Comparison of ENCODE assay signal across 21 cellular contexts in the genomic region with DNA sequence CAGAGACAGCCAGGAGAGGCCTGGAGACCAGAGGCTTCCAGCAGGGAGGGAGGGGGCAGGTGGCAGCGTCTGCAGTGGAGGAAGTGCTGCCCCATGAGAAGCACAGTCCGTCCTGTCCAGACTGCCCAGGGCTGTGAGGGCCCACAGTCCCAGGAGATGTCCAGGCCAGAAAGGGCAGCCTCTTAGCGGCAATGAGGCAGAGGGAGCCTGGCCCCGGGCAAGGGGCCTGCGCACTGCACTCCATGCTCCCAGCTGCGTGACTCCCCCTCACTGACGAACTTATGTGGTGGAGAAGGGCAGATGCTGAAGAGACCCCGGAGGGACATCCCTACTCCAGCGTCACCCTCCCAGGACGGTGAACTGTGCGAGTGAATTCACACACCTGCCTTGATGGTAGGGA.
"Had no signal": no experiment of that assay in that cellular context is flagged by ENCODE, and none has a peak within 500 bp of the region (broad histone marks: within the 10 kb centered on the region; RNA-seq: fewer than 3 reads in every experiment).

No MANE protein-coding gene starts in this region.

- H3K27me3 ChIP-seq: brain microvascular endothelial cell had no signal

- H3K27ac ChIP-seq: brain microvascular endothelial cell, cardiac muscle cell, SJCRH30 had no signal

- H3K4me2 ChIP-seq: SK-N-SH had no signal

- H3K9me2 ChIP-seq: SK-N-SH had no signal

- H3K4me3 ChIP-seq: cardiac muscle cell, SJCRH30 had no signal

- DNase-seq: activated CD4-positive, alpha-beta T cell treated with anti-CD3 and anti-CD28 coated beads for 4 hours; activated CD8-positive, alpha-beta T cell treated with anti-CD3 and anti-CD28 coated beads for 36 hours; activated gamma-delta T cell; activated naive CD4-positive, alpha-beta T cell treated with anti-CD3 and anti-CD28 coated beads for 36 hours; activated T-cell treated with anti-CD3 and anti-CD28 coated beads for 4 hours; activated T-cell treated with anti-CD3 and anti-CD28 coated beads, Interleukin-2, amount 50 U/mL, for 48 hours; brain microvascular endothelial cell; Karpas-422; NCI-H2081; NCI-H510A treated with DMSO at 0.1 percent for 48 hours; NK-92 treated with Interleukin-12 subunit alpha and Interleukin-12 subunit beta, amount 100 ng/mL, for 24 hours; OCI-M1; Right ventricle myocardium superior; RPMI8226; SJCRH30; SK-N-SH; T-helper 1 cell had no signal

- H3K4me1 ChIP-seq: SJCRH30 had no signal

- H3K9ac ChIP-seq: SK-N-SH had no signal

- H3K36me3 ChIP-seq: brain microvascular endothelial cell, cardiac muscle cell, SJCRH30 had no signal

- H3K9me3 ChIP-seq: SJCRH30, SK-N-SH had no signal

- ATAC-seq: activated CD4-positive, CD25-positive, alpha-beta regulatory T cell treated with anti-CD3 and anti-CD28 coated beads, Interleukin-2, amount 50 U/mL, for 24 hours; activated CD8-positive, alpha-beta T cell treated with anti-CD3 and anti-CD28 coated beads for 36 hours; activated T-helper 17 cell treated with anti-CD3 and anti-CD28 coated beads, Interleukin-2, amount 50 U/mL, for 72 hours; Panc1 had no signal
